ENCODE assay signal across 1 cellular context in the genomic region with DNA sequence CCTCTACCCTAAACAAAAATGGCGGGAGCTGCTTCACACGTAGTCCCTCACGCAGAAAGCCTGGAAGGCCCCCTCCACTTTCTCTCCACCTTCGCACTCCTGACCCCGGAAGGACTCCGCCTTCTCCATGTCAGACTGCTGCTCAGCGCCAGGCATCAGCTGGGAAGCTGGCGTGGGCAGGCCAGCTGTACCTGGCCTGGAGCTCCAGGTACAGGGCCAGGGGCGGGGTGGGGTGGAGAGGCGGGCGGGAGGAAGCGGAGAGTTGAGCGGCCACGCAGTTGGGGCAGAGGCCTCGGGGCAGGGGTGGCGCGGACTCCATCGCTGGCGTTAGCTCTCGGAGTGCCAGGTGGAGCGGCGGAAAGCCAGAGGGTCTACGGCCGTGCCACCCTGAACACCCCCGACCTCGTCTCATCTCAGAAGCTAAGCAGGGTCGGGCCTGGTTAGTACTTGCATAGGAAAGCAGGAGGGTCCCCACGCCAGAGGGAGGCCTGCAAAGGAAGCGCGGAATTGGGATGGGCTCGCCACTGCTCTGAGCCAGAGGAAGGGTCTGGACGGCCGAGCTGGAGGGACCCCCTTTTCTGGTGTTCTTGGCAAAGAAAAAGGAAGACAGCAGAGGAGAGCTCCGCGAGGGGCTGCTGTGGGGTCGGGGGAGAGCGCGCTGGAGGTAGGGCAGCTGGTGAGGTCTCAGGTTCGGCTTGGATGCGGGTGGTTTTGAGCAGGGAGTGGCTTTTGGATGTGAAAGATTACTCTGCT.
TF ChIP-seq lines count a peak whose summit lies in the region.

A gene with protein sequence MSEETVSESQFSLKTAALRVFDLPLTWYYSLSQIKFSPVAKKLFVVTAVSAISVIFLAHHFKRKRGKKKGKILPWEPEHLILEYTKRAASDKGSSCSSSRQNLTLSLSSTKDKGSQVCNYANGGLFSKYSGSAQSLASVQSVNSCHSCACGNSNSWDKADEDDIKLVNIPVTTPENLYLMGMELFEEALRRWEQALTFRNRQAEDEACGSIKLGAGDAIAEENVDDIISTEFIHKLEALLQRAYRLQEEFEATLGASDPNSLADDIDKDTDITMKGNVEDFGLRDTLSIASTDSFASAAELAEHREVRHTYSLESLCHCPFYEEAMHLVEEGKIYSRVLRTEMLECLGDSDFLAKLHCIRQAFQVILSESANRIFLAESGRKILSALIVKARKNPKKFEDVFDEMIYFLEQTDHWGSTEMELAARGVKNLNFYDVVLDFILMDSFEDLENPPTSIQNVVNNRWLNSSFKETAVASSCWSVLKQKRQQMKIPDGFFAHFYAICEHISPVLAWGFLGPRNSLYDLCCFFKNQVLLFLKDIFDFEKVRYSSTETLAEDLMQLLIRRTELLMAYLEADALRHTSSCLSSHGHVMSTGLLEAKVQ (plus strand): TSS at position 121 of the 753 bp plus-strand sequence. CDS start 3,604 bp downstream, outside the sequence.

TF ChIP-seq in HEK293, 187 proteins besides CTCF, POLR2A, EP300 and RAD21 (continued from another document and continues in another):
- TF ChIP-seq, protein P1, sequence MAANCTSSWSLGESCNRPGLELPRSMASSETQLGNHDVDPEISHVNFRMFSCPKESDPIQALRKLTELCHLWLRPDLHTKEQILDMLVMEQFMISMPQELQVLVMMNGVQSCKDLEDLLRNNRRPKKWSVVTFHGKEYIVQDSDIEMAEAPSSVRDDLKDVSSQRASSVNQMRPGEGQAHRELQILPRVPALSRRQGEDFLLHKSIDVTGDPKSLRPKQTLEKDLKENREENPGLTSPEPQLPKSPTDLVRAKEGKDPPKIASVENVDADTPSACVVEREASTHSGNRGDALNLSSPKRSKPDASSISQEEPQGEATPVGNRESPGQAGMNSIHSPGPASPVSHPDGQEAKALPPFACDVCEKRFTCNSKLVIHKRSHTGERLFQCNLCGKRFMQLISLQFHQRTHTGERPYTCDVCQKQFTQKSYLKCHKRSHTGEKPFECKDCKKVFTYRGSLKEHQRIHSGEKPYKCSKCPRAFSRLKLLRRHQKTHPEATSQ (tag by site-specific recombination; IDR thresholded peaks at IDR 0.05), result no peak
- TF ChIP-seq ZNF169 (tag by site-specific recombination; IDR thresholded peaks at IDR 0.05) (no peak), ZNF391 (tag by site-specific recombination; IDR thresholded peaks at IDR 0.05; ENCODE audit: borderline replicate concordance, low read depth) (no peak), ZNF623 (tag by site-specific recombination; IDR thresholded peaks at IDR 0.05) (no peak), ZNF792 (tag by site-specific recombination; IDR thresholded peaks at IDR 0.05) (no peak), ZNF76 (tag by site-specific recombination; IDR thresholded peaks at IDR 0.05; ENCODE audit: borderline replicate concordance, low read depth) (peak; percentile 81), ZNF132 (tag by site-specific recombination; IDR thresholded peaks at IDR 0.05; ENCODE audit: borderline replicate concordance) (no peak), ZNF175 (tag by site-specific recombination; IDR thresholded peaks at IDR 0.05) (no peak), ZNF174 (tag by site-specific recombination; IDR thresholded peaks at IDR 0.05) (no peak), ZFP69B (tag by site-specific recombination; IDR thresholded peaks at IDR 0.05) (no peak), ZNF37A (tag by site-specific recombination; IDR thresholded peaks at IDR 0.05) (no peak), ZNF23 (tag by site-specific recombination; IDR thresholded peaks at IDR 0.05; ENCODE audit: borderline replicate concordance) (no peak), BCL11B (tag by site-specific recombination; IDR thresholded peaks at IDR 0.05; ENCODE audit: low read depth) (no peak), ZFP37 (tag by site-specific recombination; IDR thresholded peaks at IDR 0.05) (peak; percentile 30; the same call in 1 of the 2 replicates), ZNF670 (tag by site-specific recombination; IDR thresholded peaks at IDR 0.05; ENCODE audit: low read depth) (no peak), ZNF48 (tag by site-specific recombination; IDR thresholded peaks at IDR 0.05) (no peak), HOXC10 (CRISPR knock-in tag; IDR thresholded peaks at IDR 0.05) (no peak), ZNF146 (tag by site-specific recombination; IDR thresholded peaks at IDR 0.05) (no peak), ZSCAN23 (tag by site-specific recombination; IDR thresholded peaks at IDR 0.05) (no peak), ZNF266 (tag by site-specific recombination; IDR thresholded peaks at IDR 0.05; ENCODE audit: low read depth) (no peak), ZBTB20 (tag by site-specific recombination; IDR thresholded peaks at IDR 0.05) (peak; percentile 80), ZNF654 (tag by site-specific recombination; IDR thresholded peaks at IDR 0.05; ENCODE audit: low read depth) (no peak), ZNF112 (tag by site-specific recombination; IDR thresholded peaks at IDR 0.05) (no peak), MYNN (tag by site-specific recombination; IDR thresholded peaks at IDR 0.05; ENCODE audit: borderline replicate concordance) (no peak), ZNF624 (tag by site-specific recombination; IDR thresholded peaks at IDR 0.05) (no peak), ZNF350 (tag by site-specific recombination; IDR thresholded peaks at IDR 0.05) (no peak), ZNF274 (IDR thresholded peaks at IDR 0.05; ENCODE audit: low read length) (no peak), ZNF274 (tag by site-specific recombination; IDR thresholded peaks at IDR 0.05; ENCODE audit: borderline replicate concordance) (no peak), ZFP3 (tag by site-specific recombination; IDR thresholded peaks at IDR 0.05; ENCODE audit: low read depth) (no peak), ZNF140 (tag by site-specific recombination; IDR thresholded peaks at IDR 0.05) (no peak), GLI2 (tag by site-specific recombination; IDR thresholded peaks at IDR 0.05; ENCODE audit: borderline replicate concordance, low read depth) (no peak), ZNF138 (tag by site-specific recombination; IDR thresholded peaks at IDR 0.05; ENCODE audit: borderline replicate concordance) (no peak), ZNF324 (tag by site-specific recombination; IDR thresholded peaks at IDR 0.05) (no peak), ZXDB (tag by site-specific recombination; IDR thresholded peaks at IDR 0.05) (peak; percentile 89)
- TF ChIP-seq, protein P2, sequence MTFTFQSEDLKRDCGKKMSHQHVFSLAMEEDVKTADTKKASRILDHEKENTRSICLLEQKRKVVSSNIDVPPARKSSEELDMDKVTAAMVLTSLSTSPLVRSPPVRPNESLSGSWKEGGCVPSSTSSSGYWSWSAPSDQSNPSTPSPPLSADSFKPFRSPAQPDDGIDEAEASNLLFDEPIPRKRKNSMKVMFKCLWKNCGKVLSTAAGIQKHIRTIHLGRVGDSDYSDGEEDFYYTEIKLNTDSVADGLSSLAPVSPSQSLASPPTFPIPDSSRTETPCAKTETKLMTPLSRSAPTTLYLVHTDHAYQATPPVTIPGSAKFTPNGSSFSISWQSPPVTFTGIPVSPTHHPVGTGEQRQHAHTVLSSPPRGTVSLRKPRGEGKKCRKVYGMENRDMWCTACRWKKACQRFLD (tag by site-specific recombination; IDR thresholded peaks at IDR 0.05), result no peak
- TF ChIP-seq, protein P3, sequence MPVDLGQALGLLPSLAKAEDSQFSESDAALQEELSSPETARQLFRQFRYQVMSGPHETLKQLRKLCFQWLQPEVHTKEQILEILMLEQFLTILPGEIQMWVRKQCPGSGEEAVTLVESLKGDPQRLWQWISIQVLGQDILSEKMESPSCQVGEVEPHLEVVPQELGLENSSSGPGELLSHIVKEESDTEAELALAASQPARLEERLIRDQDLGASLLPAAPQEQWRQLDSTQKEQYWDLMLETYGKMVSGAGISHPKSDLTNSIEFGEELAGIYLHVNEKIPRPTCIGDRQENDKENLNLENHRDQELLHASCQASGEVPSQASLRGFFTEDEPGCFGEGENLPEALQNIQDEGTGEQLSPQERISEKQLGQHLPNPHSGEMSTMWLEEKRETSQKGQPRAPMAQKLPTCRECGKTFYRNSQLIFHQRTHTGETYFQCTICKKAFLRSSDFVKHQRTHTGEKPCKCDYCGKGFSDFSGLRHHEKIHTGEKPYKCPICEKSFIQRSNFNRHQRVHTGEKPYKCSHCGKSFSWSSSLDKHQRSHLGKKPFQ (tag by site-specific recombination; IDR thresholded peaks at IDR 0.05), result no peak
- TF ChIP-seq, protein P4, sequence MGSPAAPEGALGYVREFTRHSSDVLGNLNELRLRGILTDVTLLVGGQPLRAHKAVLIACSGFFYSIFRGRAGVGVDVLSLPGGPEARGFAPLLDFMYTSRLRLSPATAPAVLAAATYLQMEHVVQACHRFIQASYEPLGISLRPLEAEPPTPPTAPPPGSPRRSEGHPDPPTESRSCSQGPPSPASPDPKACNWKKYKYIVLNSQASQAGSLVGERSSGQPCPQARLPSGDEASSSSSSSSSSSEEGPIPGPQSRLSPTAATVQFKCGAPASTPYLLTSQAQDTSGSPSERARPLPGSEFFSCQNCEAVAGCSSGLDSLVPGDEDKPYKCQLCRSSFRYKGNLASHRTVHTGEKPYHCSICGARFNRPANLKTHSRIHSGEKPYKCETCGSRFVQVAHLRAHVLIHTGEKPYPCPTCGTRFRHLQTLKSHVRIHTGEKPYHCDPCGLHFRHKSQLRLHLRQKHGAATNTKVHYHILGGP (tag by site-specific recombination; IDR thresholded peaks at IDR 0.05), result no peak
- TF ChIP-seq, protein P5, sequence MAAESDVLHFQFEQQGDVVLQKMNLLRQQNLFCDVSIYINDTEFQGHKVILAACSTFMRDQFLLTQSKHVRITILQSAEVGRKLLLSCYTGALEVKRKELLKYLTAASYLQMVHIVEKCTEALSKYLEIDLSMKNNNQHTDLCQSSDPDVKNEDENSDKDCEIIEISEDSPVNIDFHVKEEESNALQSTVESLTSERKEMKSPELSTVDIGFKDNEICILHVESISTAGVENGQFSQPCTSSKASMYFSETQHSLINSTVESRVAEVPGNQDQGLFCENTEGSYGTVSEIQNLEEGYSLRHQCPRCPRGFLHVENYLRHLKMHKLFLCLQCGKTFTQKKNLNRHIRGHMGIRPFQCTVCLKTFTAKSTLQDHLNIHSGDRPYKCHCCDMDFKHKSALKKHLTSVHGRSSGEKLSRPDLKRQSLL (tag by site-specific recombination; IDR thresholded peaks at IDR 0.05), result peak; percentile 88
- TF ChIP-seq, protein P6, sequence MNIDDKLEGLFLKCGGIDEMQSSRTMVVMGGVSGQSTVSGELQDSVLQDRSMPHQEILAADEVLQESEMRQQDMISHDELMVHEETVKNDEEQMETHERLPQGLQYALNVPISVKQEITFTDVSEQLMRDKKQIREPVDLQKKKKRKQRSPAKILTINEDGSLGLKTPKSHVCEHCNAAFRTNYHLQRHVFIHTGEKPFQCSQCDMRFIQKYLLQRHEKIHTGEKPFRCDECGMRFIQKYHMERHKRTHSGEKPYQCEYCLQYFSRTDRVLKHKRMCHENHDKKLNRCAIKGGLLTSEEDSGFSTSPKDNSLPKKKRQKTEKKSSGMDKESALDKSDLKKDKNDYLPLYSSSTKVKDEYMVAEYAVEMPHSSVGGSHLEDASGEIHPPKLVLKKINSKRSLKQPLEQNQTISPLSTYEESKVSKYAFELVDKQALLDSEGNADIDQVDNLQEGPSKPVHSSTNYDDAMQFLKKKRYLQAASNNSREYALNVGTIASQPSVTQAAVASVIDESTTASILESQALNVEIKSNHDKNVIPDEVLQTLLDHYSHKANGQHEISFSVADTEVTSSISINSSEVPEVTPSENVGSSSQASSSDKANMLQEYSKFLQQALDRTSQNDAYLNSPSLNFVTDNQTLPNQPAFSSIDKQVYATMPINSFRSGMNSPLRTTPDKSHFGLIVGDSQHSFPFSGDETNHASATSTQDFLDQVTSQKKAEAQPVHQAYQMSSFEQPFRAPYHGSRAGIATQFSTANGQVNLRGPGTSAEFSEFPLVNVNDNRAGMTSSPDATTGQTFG (tag by site-specific recombination; IDR thresholded peaks at IDR 0.05; ENCODE audit: borderline replicate concordance), result no peak
- TF ChIP-seq, protein P7, sequence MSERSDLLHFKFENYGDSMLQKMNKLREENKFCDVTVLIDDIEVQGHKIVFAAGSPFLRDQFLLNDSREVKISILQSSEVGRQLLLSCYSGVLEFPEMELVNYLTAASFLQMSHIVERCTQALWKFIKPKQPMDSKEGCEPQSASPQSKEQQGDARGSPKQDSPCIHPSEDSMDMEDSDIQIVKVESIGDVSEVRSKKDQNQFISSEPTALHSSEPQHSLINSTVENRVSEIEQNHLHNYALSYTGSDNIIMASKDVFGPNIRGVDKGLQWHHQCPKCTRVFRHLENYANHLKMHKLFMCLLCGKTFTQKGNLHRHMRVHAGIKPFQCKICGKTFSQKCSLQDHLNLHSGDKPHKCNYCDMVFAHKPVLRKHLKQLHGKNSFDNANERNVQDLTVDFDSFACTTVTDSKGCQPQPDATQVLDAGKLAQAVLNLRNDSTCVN (tag by site-specific recombination; optimal IDR thresholded peaks at IDR 0.05), result peak; percentile 33
- TF ChIP-seq, protein P8, sequence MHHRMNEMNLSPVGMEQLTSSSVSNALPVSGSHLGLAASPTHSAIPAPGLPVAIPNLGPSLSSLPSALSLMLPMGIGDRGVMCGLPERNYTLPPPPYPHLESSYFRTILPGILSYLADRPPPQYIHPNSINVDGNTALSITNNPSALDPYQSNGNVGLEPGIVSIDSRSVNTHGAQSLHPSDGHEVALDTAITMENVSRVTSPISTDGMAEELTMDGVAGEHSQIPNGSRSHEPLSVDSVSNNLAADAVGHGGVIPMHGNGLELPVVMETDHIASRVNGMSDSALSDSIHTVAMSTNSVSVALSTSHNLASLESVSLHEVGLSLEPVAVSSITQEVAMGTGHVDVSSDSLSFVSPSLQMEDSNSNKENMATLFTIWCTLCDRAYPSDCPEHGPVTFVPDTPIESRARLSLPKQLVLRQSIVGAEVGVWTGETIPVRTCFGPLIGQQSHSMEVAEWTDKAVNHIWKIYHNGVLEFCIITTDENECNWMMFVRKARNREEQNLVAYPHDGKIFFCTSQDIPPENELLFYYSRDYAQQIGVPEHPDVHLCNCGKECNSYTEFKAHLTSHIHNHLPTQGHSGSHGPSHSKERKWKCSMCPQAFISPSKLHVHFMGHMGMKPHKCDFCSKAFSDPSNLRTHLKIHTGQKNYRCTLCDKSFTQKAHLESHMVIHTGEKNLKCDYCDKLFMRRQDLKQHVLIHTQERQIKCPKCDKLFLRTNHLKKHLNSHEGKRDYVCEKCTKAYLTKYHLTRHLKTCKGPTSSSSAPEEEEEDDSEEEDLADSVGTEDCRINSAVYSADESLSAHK (tag by site-specific recombination; IDR thresholded peaks at IDR 0.05), result no peak
- TF ChIP-seq, protein P9, sequence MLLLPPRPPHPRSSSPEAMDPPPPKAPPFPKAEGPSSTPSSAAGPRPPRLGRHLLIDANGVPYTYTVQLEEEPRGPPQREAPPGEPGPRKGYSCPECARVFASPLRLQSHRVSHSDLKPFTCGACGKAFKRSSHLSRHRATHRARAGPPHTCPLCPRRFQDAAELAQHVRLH (tag by site-specific recombination; IDR thresholded peaks at IDR 0.05), result peak; percentile 50; the same call in 1 of the 2 replicates
- TF ChIP-seq, protein P10, sequence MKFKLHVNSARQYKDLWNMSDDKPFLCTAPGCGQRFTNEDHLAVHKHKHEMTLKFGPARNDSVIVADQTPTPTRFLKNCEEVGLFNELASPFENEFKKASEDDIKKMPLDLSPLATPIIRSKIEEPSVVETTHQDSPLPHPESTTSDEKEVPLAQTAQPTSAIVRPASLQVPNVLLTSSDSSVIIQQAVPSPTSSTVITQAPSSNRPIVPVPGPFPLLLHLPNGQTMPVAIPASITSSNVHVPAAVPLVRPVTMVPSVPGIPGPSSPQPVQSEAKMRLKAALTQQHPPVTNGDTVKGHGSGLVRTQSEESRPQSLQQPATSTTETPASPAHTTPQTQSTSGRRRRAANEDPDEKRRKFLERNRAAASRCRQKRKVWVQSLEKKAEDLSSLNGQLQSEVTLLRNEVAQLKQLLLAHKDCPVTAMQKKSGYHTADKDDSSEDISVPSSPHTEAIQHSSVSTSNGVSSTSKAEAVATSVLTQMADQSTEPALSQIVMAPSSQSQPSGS (tag by site-specific recombination; IDR thresholded peaks at IDR 0.05; ENCODE audit: low read depth), result no peak
